Comparison of ENCODE assay signal across 28 cellular contexts in the genomic region with DNA sequence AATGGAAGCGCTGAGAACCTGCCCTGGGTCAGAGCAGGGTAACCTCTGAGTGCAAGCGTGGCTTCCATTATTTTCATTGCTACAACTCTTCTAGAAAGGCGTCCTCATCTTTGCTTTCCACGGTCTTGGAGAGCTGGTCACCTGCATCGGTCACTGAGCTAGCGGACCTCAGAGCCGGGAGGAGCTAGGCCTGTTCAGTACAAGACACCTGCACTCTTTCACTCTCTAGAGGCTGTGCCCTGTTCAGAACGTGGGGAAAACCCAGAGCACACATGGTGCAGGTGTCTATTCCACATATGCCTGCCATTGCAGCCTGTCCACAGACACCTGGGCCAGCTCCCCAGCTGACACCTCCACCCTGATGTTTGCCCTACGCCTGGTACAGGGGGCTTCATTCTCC.
DNase-seq lines count a peak whose midpoint lies in the region; ATAC-seq and TF ChIP-seq lines count a peak whose summit lies in the region.
"Had no signal": no experiment of that assay in that cellular context is flagged by ENCODE, and none has a peak within 500 bp of the region (broad histone marks: within the 10 kb centered on the region; RNA-seq: fewer than 3 reads in every experiment).

No MANE protein-coding gene starts in this region.

- H3K27ac ChIP-seq in vagina (no peak overlapping the region), left lung (no peak overlapping the region)
- H3K27ac ChIP-seq: 22Rv1, HL-60, KMS-11 had no signal

- H3K4me3 ChIP-seq in vagina (no peak overlapping the region), left lung (no peak overlapping the region)
- H3K4me3 ChIP-seq: GM12878 had no signal

- H3K9me3 ChIP-seq in vagina (no peaks in the 10 kb centered on the region), left lung (peaks cover 0 to 2% of the 10 kb centered on the region in 2 donors)

- no peaks in the 10 kb centered on the region for H3K36me3 ChIP-seq in vagina
- no peaks in the 10 kb centered on the region for H3K36me3 ChIP-seq in left lung
- H3K36me3 ChIP-seq: BE2C had no signal

- intact Hi-C loops in posterior vena cava (cut with DNase I) (no loop called here), vagina (cut with DNase I) (no loop called here), left lung (cut with DNase I) (no loop called here)

- H3K27me3 ChIP-seq in vagina = no peaks in the 10 kb centered on the region
- peaks cover 0 to 7% of the 10 kb centered on the region in 2 donors for H3K27me3 ChIP-seq in left lung
- H3K27me3 ChIP-seq: BE2C had no signal

- ATAC-seq in left lobe of liver (no peak), left lung (no peak)
- ATAC-seq: GM12878, HCT116 had no signal

- H3K4me1 ChIP-seq in vagina = no peaks in the 10 kb centered on the region
- no peaks in the 10 kb centered on the region for H3K4me1 ChIP-seq in left lung
- H3K4me1 ChIP-seq: BE2C had no signal

- DNase-seq in activated effector memory CD4-positive, alpha-beta T cell treated with anti-CD3 and anti-CD28 coated beads, Interleukin-2, amount 50 U/mL, for 16 hours = peak; percentile 28
- DNase-seq in activated effector memory CD4-positive, alpha-beta T cell treated with Interleukin-2 at 50 U/mL for 16 hours = no peak
- DNase-seq in left lobe of liver (ENCODE audit: low spot score) (peak; percentile 30), posterior vena cava (ENCODE audit: low spot score) (peak; percentile 43), vagina (ENCODE audit: extremely low spot score in 2 of 2) (peak; percentile 47 to 79), left lung (no peak)
- no peak for DNase-seq in stimulated activated CD8-positive, alpha-beta memory T cell treated with anti-CD3 and anti-CD28 coated beads, Interleukin-4, amount 100 ng/mL, for 48 hours
- no peak for DNase-seq in activated CD4-positive, alpha-beta T cell treated with anti-CD3 and anti-CD28 coated beads, Interleukin-2, amount 50 U/mL, for 1 hour
- DNase-seq: BE2C; CD8-positive, alpha-beta memory T cell; DMS 273 treated with DMSO at 0.1 percent for 48 hours; DMS79; EL; GDM1; GOT3; NCI-H1048; NCI-H1417 treated with DMSO at 0.1 percent for 48 hours; NCI-H187; NCI-H2081 treated with DMSO at 0.1 percent for 48 hours; NCI-H2171; NCI-H226; NCI-H510A treated with DMSO at 0.1 percent for 48 hours; SIG-M5 had no signal

- no peak for TF ChIP-seq POLR2A in vagina (IDR thresholded peaks at IDR 0.05)

- no peak for TF ChIP-seq CTCF in vagina (IDR thresholded peaks at IDR 0.05)
- TF ChIP-seq CTCF in left lung (IDR thresholded peaks at IDR 0.05) = no peak

Comparison
In these comparisons a context has a peak if more than half of its experiments do, and no peak if none do; other contexts are left out.
1. DNase-seq: peak in activated effector memory CD4-positive, alpha-beta T cell treated with anti-CD3 and anti-CD28 coated beads, Interleukin-2, amount 50 U/mL, for 16 hours (single experiment), left lobe of liver (single experiment), posterior vena cava (single experiment) and vagina (2 of 2); none in activated effector memory CD4-positive, alpha-beta T cell treated with Interleukin-2 at 50 U/mL for 16 hours (single experiment), stimulated activated CD8-positive, alpha-beta memory T cell treated with anti-CD3 and anti-CD28 coated beads, Interleukin-4, amount 100 ng/mL, for 48 hours (single experiment), left lung (0 of 2) and activated CD4-positive, alpha-beta T cell treated with anti-CD3 and anti-CD28 coated beads, Interleukin-2, amount 50 U/mL, for 1 hour (single experiment).